ENCODE assay signal across 31 cellular contexts in genomic region chr11:93034640-93035039, GRCh38.
"Had no signal": no experiment of that assay in that cellular context is flagged by ENCODE, and none has a peak within 500 bp of the region (broad histone marks: within the 10 kb centered on the region; RNA-seq: fewer than 3 reads in every experiment).

No MANE protein-coding gene starts in this region.

- H3K27ac Mint-ChIP-seq: activated CD4-positive, alpha-beta memory T cell treated with anti-CD3 and anti-CD28 coated beads for 36 hours; activated CD4-positive, alpha-beta T cell treated with anti-CD3 and anti-CD28 coated beads for 36 hours; activated CD4-positive, alpha-beta T cell treated with anti-CD3 and anti-CD28 coated beads, Interleukin-2, amount 10 ng/mL, durations not matched to agents 24 days and 14 days; activated CD8-positive, alpha-beta memory T cell treated with anti-CD3 and anti-CD28 coated beads, Interleukin-2, amount 10 ng/mL, durations not matched to agents 7 days and 5 days; activated CD8-positive, alpha-beta T cell treated with anti-CD3 and anti-CD28 coated beads, Interleukin-2, amount 10 ng/mL, durations not matched to agents 7 days and 5 days; activated naive CD4-positive, alpha-beta T cell treated with anti-CD3 and anti-CD28 coated beads for 36 hours; activated naive CD4-positive, alpha-beta T cell treated with anti-CD3 and anti-CD28 coated beads, Interleukin-2, amount 50 U/mL, for 24 hours; activated naive CD8-positive, alpha-beta T cell treated with anti-CD3 and anti-CD28 coated beads for 36 hours; activated naive CD8-positive, alpha-beta T cell treated with anti-CD3 and anti-CD28 coated beads, Interleukin-2, amount 50 U/mL, for 24 hours; activated T-helper 1 cell treated with anti-CD3 and anti-CD28 coated beads, Interleukin-12 subunit alpha, Interleukin-12 subunit beta, Interleukin-2, Interleukin-4 antibody, amounts not matched to agents 30 ng/mL and 10 ng/mL and 1 ng/mL, durations not matched to agents 14 hours and 24 hours and 36 hours; activated T-helper 2 cell treated with anti-CD3 and anti-CD28 coated beads, Interferon-gamma antibody, Interleukin-2, Interleukin-4, amounts not matched to agents 10 μg/mL and 5 μg/mL and 100 μg/mL, durations not matched to agents 14 hours and 24 hours and 36 hours; dendritic cell treated with granulocyte-macrophage colony-stimulating factor and Interleukin-4, amounts not matched to agents 40 ng/mL and 50 ng/mL, for 4 days; endodermal cell had no signal

- H3K27me3 Mint-ChIP-seq: activated CD4-positive, alpha-beta memory T cell treated with anti-CD3 and anti-CD28 coated beads for 36 hours; central memory CD8-positive, alpha-beta T cell; dendritic cell treated with granulocyte-macrophage colony-stimulating factor and Interleukin-4, amounts not matched to agents 40 ng/mL and 50 ng/mL, for 4 days had no signal

- H3K27me3 ChIP-seq: body of pancreas, dorsolateral prefrontal cortex had no signal

- H3K4me3 Mint-ChIP-seq: activated CD4-positive, alpha-beta memory T cell treated with anti-CD3 and anti-CD28 coated beads for 36 hours; activated CD4-positive, alpha-beta T cell treated with anti-CD3 and anti-CD28 coated beads for 36 hours; activated CD4-positive, alpha-beta T cell treated with anti-CD3 and anti-CD28 coated beads, Interleukin-2, amount 10 ng/mL, durations not matched to agents 24 days and 14 days; activated CD8-positive, alpha-beta memory T cell treated with anti-CD3 and anti-CD28 coated beads, Interleukin-2, amount 10 ng/mL, durations not matched to agents 7 days and 5 days; activated CD8-positive, alpha-beta T cell treated with anti-CD3 and anti-CD28 coated beads, Interleukin-2, amount 10 ng/mL, durations not matched to agents 7 days and 5 days; activated naive CD4-positive, alpha-beta T cell treated with anti-CD3 and anti-CD28 coated beads for 36 hours; activated naive CD4-positive, alpha-beta T cell treated with anti-CD3 and anti-CD28 coated beads, Interleukin-2, amount 50 U/mL, for 24 hours; activated naive CD8-positive, alpha-beta T cell treated with anti-CD3 and anti-CD28 coated beads for 36 hours; activated naive CD8-positive, alpha-beta T cell treated with anti-CD3 and anti-CD28 coated beads, Interleukin-2, amount 50 U/mL, for 24 hours; activated T-helper 1 cell treated with anti-CD3 and anti-CD28 coated beads, Interleukin-12 subunit alpha, Interleukin-12 subunit beta, Interleukin-2, Interleukin-4 antibody, amounts not matched to agents 30 ng/mL and 10 ng/mL and 1 ng/mL, durations not matched to agents 14 hours and 24 hours and 36 hours; central memory CD8-positive, alpha-beta T cell; dendritic cell treated with granulocyte-macrophage colony-stimulating factor and Interleukin-4, amounts not matched to agents 40 ng/mL and 50 ng/mL, for 4 days; endodermal cell had no signal

- H3K36me3 ChIP-seq: adrenal gland had no signal

- H3K4me1 ChIP-seq: adrenal gland had no signal

- H3K9me3 ChIP-seq: adrenal gland, body of pancreas had no signal

- H3K36me3 Mint-ChIP-seq: activated CD4-positive, alpha-beta memory T cell treated with anti-CD3 and anti-CD28 coated beads for 36 hours; activated CD8-positive, alpha-beta memory T cell treated with anti-CD3 and anti-CD28 coated beads, Interleukin-2, amount 10 ng/mL, durations not matched to agents 7 days and 5 days; activated naive CD4-positive, alpha-beta T cell treated with anti-CD3 and anti-CD28 coated beads, Interleukin-2, amount 50 U/mL, for 24 hours; activated naive CD8-positive, alpha-beta T cell treated with anti-CD3 and anti-CD28 coated beads for 36 hours had no signal

- ATAC-seq: activated CD4-positive, alpha-beta T cell treated with anti-CD3 and anti-CD28 coated beads for 36 hours; activated CD8-positive, alpha-beta memory T cell treated with anti-CD3 and anti-CD28 coated beads, Interleukin-2, amount 10 ng/mL, durations not matched to agents 7 days and 5 days; activated CD8-positive, alpha-beta T cell treated with anti-CD3 and anti-CD28 coated beads, Interleukin-2, amount 10 ng/mL, durations not matched to agents 7 days and 5 days; activated naive CD8-positive, alpha-beta T cell treated with anti-CD3 and anti-CD28 coated beads, Interleukin-2, amount 50 U/mL, for 24 hours; body of pancreas; esophagus mucosa had no signal

- H3K4me1 Mint-ChIP-seq: activated CD8-positive, alpha-beta memory T cell treated with anti-CD3 and anti-CD28 coated beads, Interleukin-2, amount 10 ng/mL, durations not matched to agents 7 days and 5 days; activated naive CD4-positive, alpha-beta T cell treated with anti-CD3 and anti-CD28 coated beads, Interleukin-2, amount 50 U/mL, for 24 hours; activated naive CD8-positive, alpha-beta T cell treated with anti-CD3 and anti-CD28 coated beads for 36 hours; activated naive CD8-positive, alpha-beta T cell treated with anti-CD3 and anti-CD28 coated beads, Interleukin-2, amount 50 U/mL, for 24 hours; central memory CD8-positive, alpha-beta T cell had no signal

- H3K9me3 Mint-ChIP-seq: activated CD4-positive, alpha-beta memory T cell treated with anti-CD3 and anti-CD28 coated beads for 36 hours; activated CD4-positive, alpha-beta T cell treated with anti-CD3 and anti-CD28 coated beads, Interleukin-2, amount 10 ng/mL, durations not matched to agents 24 days and 14 days; activated naive CD4-positive, alpha-beta T cell treated with anti-CD3 and anti-CD28 coated beads for 36 hours; activated naive CD4-positive, alpha-beta T cell treated with anti-CD3 and anti-CD28 coated beads, Interleukin-2, amount 50 U/mL, for 24 hours; activated naive CD8-positive, alpha-beta T cell treated with anti-CD3 and anti-CD28 coated beads for 36 hours; activated naive CD8-positive, alpha-beta T cell treated with anti-CD3 and anti-CD28 coated beads, Interleukin-2, amount 50 U/mL, for 24 hours; activated T-helper 1 cell treated with anti-CD3 and anti-CD28 coated beads, Interleukin-12 subunit alpha, Interleukin-12 subunit beta, Interleukin-2, Interleukin-4 antibody, amounts not matched to agents 30 ng/mL and 10 ng/mL and 1 ng/mL, durations not matched to agents 14 hours and 24 hours and 36 hours; activated T-helper 2 cell treated with anti-CD3 and anti-CD28 coated beads, Interferon-gamma antibody, Interleukin-2, Interleukin-4, amounts not matched to agents 10 μg/mL and 5 μg/mL and 100 μg/mL, durations not matched to agents 14 hours and 24 hours and 36 hours; central memory CD8-positive, alpha-beta T cell had no signal

- H3K4me3 ChIP-seq: adrenal gland, body of pancreas, coronary artery, dorsolateral prefrontal cortex had no signal

- DNase-seq: activated CD4-positive, alpha-beta memory T cell treated with anti-CD3 and anti-CD28 coated beads for 36 hours; activated CD4-positive, alpha-beta T cell treated with anti-CD3 and anti-CD28 coated beads for 36 hours; activated CD4-positive, alpha-beta T cell treated with anti-CD3 and anti-CD28 coated beads, Interleukin-2, amount 10 ng/mL, durations not matched to agents 24 days and 14 days; activated CD4-positive, CD25-positive, alpha-beta regulatory T cell; activated CD4-positive, CD25-positive, alpha-beta regulatory T cell treated with anti-CD3 and anti-CD28 coated beads, Interleukin-2, amount 50 U/mL, for 72 hours; activated CD8-positive, alpha-beta memory T cell treated with anti-CD3 and anti-CD28 coated beads, Interleukin-2, amount 10 ng/mL, durations not matched to agents 7 days and 5 days; activated CD8-positive, alpha-beta memory T cell treated with anti-CD3 and anti-CD28 coated beads, Interleukin-2, amount 50 U/mL, for 4 hours; activated CD8-positive, alpha-beta T cell treated with anti-CD3 and anti-CD28 coated beads, Interleukin-2, amount 10 ng/mL, durations not matched to agents 7 days and 5 days; activated effector memory CD4-positive, alpha-beta T cell treated with anti-CD3 and anti-CD28 coated beads, Interleukin-2, amount 50 U/mL, for 16 hours; activated naive CD4-positive, alpha-beta T cell treated with anti-CD3 and anti-CD28 coated beads for 36 hours; activated naive CD8-positive, alpha-beta T cell treated with anti-CD3 and anti-CD28 coated beads for 36 hours; activated naive CD8-positive, alpha-beta T cell treated with anti-CD3 and anti-CD28 coated beads, Interleukin-2, amount 50 U/mL, for 24 hours; activated T-cell treated with anti-CD3 and anti-CD28 coated beads, Interleukin-2, amount 50 U/mL, for 1 hour; activated T-cell treated with anti-CD3 and anti-CD28 coated beads, Interleukin-2, amount 50 U/mL, for 48 hours; adrenal gland; amygdala; aorta; dorsolateral prefrontal cortex; effector memory CD4-positive, alpha-beta T cell; endodermal cell; foreskin fibroblast; head of caudate nucleus; T-helper 2 cell had no signal

- H3K27ac ChIP-seq: adrenal gland, body of pancreas, coronary artery, dorsolateral prefrontal cortex had no signal
